Comparison of ENCODE assay signal across 31 cellular contexts in genomic region chr20:36760647-36761046, GRCh38. TPM values are rescaled to one million over a fixed set of nuclear protein-coding genes. Genes with fewer than 3 reads are reported as not detected.
DNase-seq lines count a peak whose midpoint lies in the region; ATAC-seq and TF ChIP-seq lines count a peak whose summit lies in the region.
"Had no signal": no experiment of that assay in that cellular context is flagged by ENCODE, and none has a peak within 500 bp of the region (broad histone marks: within the 10 kb centered on the region; RNA-seq: fewer than 3 reads in every experiment).

No MANE protein-coding gene starts in this region.

- TF ChIP-seq CTCF in CD14-positive monocyte (IDR thresholded peaks at IDR 0.05), result no peak
- no peak for TF ChIP-seq CTCF in neutrophil (IDR thresholded peaks at IDR 0.05)

- H3K4me1 ChIP-seq in neutrophil (ENCODE audit: control insufficient read depth in 1 of 2, insufficient read depth in 1 of 2, low read depth in 1 of 2, low read length in 1 of 2), result peaks cover 24 to 27% of the 10 kb centered on the region in 2 experiments

- intact Hi-C loops in CD14-positive monocyte (cut with micrococcal nuclease), result no loop called here
- intact Hi-C loops in activated T-helper 1 cell treated with anti-CD3 and anti-CD28 coated beads, Interleukin-12 subunit alpha, Interleukin-12 subunit beta, Interleukin-2, Interleukin-4 antibody, amounts not matched to agents 30 ng/mL and 10 ng/mL and 1 ng/mL, durations not matched to agents 14 hours and 24 hours and 36 hours (cut with micrococcal nuclease), result no loop called here

- H3K4me1 Mint-ChIP-seq in activated CD8-positive, alpha-beta memory T cell treated with anti-CD3 and anti-CD28 coated beads, Interleukin-2, amount 10 ng/mL, durations not matched to agents 7 days and 5 days, result peaks cover 13% of the 10 kb centered on the region
- H3K4me1 Mint-ChIP-seq in CD14-positive monocyte, result peaks cover 34% of the 10 kb centered on the region
- peaks cover 6% of the 10 kb centered on the region for H3K4me1 Mint-ChIP-seq in activated T-helper 1 cell treated with anti-CD3 and anti-CD28 coated beads, Interleukin-12 subunit alpha, Interleukin-12 subunit beta, Interleukin-2, Interleukin-4 antibody, amounts not matched to agents 30 ng/mL and 10 ng/mL and 1 ng/mL, durations not matched to agents 14 hours and 24 hours and 36 hours (ENCODE audit: low read depth)

- DNase-seq in activated CD8-positive, alpha-beta memory T cell treated with anti-CD3 and anti-CD28 coated beads, Interleukin-2, amount 10 ng/mL, durations not matched to agents 7 days and 5 days, result no peak
- DNase-seq in activated CD8-positive, alpha-beta memory T cell treated with anti-CD3 and anti-CD28 coated beads, Interleukin-2, amount 50 U/mL, for 4 hours, result no peak
- no peak for DNase-seq in CD14-positive monocyte (ENCODE audit: low spot score)
- no peak for DNase-seq in activated T-helper 1 cell treated with anti-CD3 and anti-CD28 coated beads, Interleukin-12 subunit alpha, Interleukin-12 subunit beta, Interleukin-2, Interleukin-4 antibody, amounts not matched to agents 30 ng/mL and 10 ng/mL and 1 ng/mL, durations not matched to agents 14 hours and 24 hours and 36 hours (ENCODE audit: low spot score)
- no peak for DNase-seq in NCI-H2171 (lab: John Stamatoyannopoulos, UW)
- DNase-seq: activated CD4-positive, alpha-beta T cell treated with anti-CD3 and anti-CD28 coated beads, Interleukin-2, amount 10 ng/mL, durations not matched to agents 7 days and 5 days; activated CD8-positive, alpha-beta memory T cell treated with anti-CD3 and anti-CD28 coated beads, Interleukin-2, amount 50 U/mL, for 48 hours; activated naive CD8-positive, alpha-beta T cell treated with anti-CD3 and anti-CD28 coated beads for 36 hours; C1 segment of cervical spinal cord; DMS79; effector CD8-positive, alpha-beta T cell; GDM1; immature natural killer cell; left colon; mammary epithelial cell; MV-4-11; NCI-H1436 treated with DMSO at 0.1 percent for 48 hours; NCI-H2107; ovary; Right ventricle myocardium superior; stimulated activated naive CD4-positive, alpha-beta T cell treated with Interleukin-2 at 50 U/mL for 16 hours; T-helper 9 cell had no signal

- H3K36me3 ChIP-seq in neutrophil, result no peaks in the 10 kb centered on the region
- H3K36me3 ChIP-seq: ovary had no signal

- H3K27me3 ChIP-seq in neutrophil, result no peaks in the 10 kb centered on the region
- H3K27me3 ChIP-seq: cardiac muscle cell, ovary, suprapubic skin had no signal

- no peaks in the 10 kb centered on the region for H3K27me3 Mint-ChIP-seq in activated CD8-positive, alpha-beta memory T cell treated with anti-CD3 and anti-CD28 coated beads, Interleukin-2, amount 10 ng/mL, durations not matched to agents 7 days and 5 days
- H3K27me3 Mint-ChIP-seq in CD14-positive monocyte (ENCODE audit: low read depth in 3 of 3), result peaks cover 0 to 1% (median 0%) of the 10 kb centered on the region in 3 donors
- no peaks in the 10 kb centered on the region for H3K27me3 Mint-ChIP-seq in activated T-helper 1 cell treated with anti-CD3 and anti-CD28 coated beads, Interleukin-12 subunit alpha, Interleukin-12 subunit beta, Interleukin-2, Interleukin-4 antibody, amounts not matched to agents 30 ng/mL and 10 ng/mL and 1 ng/mL, durations not matched to agents 14 hours and 24 hours and 36 hours (ENCODE audit: insufficient read depth)
- H3K27me3 Mint-ChIP-seq: activated CD4-positive, alpha-beta T cell treated with anti-CD3 and anti-CD28 coated beads, Interleukin-2, amount 10 ng/mL, durations not matched to agents 7 days and 5 days; activated naive CD8-positive, alpha-beta T cell treated with anti-CD3 and anti-CD28 coated beads for 36 hours; natural killer cell treated with Interleukin-12 subunit alpha and Interleukin-12 subunit beta and Interleukin-15 and Interleukin-18, amount 100 ng/mL, for 72 hours had no signal

- H3K9me3 Mint-ChIP-seq in activated CD8-positive, alpha-beta memory T cell treated with anti-CD3 and anti-CD28 coated beads, Interleukin-2, amount 10 ng/mL, durations not matched to agents 7 days and 5 days (ENCODE audit: low read depth), result no peaks in the 10 kb centered on the region
- H3K9me3 Mint-ChIP-seq in CD14-positive monocyte, result peaks cover 0 to 3% (median 0%) of the 10 kb centered on the region in 7 donors
- H3K9me3 Mint-ChIP-seq in activated T-helper 1 cell treated with anti-CD3 and anti-CD28 coated beads, Interleukin-12 subunit alpha, Interleukin-12 subunit beta, Interleukin-2, Interleukin-4 antibody, amounts not matched to agents 30 ng/mL and 10 ng/mL and 1 ng/mL, durations not matched to agents 14 hours and 24 hours and 36 hours, result no peaks in the 10 kb centered on the region
- H3K9me3 Mint-ChIP-seq: activated CD4-positive, alpha-beta T cell treated with anti-CD3 and anti-CD28 coated beads, Interleukin-2, amount 10 ng/mL, durations not matched to agents 7 days and 5 days; activated naive CD8-positive, alpha-beta T cell treated with anti-CD3 and anti-CD28 coated beads for 36 hours; activated T-helper 2 cell treated with anti-CD3 and anti-CD28 coated beads, Interferon-gamma antibody, Interleukin-2, Interleukin-4, amounts not matched to agents 10 μg/mL and 5 μg/mL and 100 μg/mL, durations not matched to agents 14 hours and 24 hours and 36 hours; immature natural killer cell; natural killer cell treated with Interleukin-12 subunit alpha and Interleukin-12 subunit beta and Interleukin-15 and Interleukin-18, amount 100 ng/mL, for 72 hours had no signal

- ATAC-seq in activated CD8-positive, alpha-beta memory T cell treated with anti-CD3 and anti-CD28 coated beads, Interleukin-2, amount 10 ng/mL, durations not matched to agents 7 days and 5 days, result no peak
- ATAC-seq in GM18873 (IDR thresholded peaks at IDR 0.05; ENCODE audit: low FRiP score, unreplicated experiment), result no peak
- ATAC-seq: left colon; natural killer cell treated with Interleukin-12 subunit alpha and Interleukin-12 subunit beta and Interleukin-15 and Interleukin-18, amount 100 ng/mL, for 72 hours had no signal

- H3K4me3 Mint-ChIP-seq in activated CD8-positive, alpha-beta memory T cell treated with anti-CD3 and anti-CD28 coated beads, Interleukin-2, amount 10 ng/mL, durations not matched to agents 7 days and 5 days, result no peak overlapping the region
- no peak overlapping the region for H3K4me3 Mint-ChIP-seq in CD14-positive monocyte
- H3K4me3 Mint-ChIP-seq in activated T-helper 1 cell treated with anti-CD3 and anti-CD28 coated beads, Interleukin-12 subunit alpha, Interleukin-12 subunit beta, Interleukin-2, Interleukin-4 antibody, amounts not matched to agents 30 ng/mL and 10 ng/mL and 1 ng/mL, durations not matched to agents 14 hours and 24 hours and 36 hours, result no peak overlapping the region
- H3K4me3 Mint-ChIP-seq: activated CD4-positive, alpha-beta T cell treated with anti-CD3 and anti-CD28 coated beads, Interleukin-2, amount 10 ng/mL, durations not matched to agents 7 days and 5 days; activated naive CD8-positive, alpha-beta T cell treated with anti-CD3 and anti-CD28 coated beads for 36 hours; immature natural killer cell; natural killer cell treated with Interleukin-12 subunit alpha and Interleukin-12 subunit beta and Interleukin-15 and Interleukin-18, amount 100 ng/mL, for 72 hours had no signal

- H3K9me3 ChIP-seq in neutrophil, result no peaks in the 10 kb centered on the region
- H3K9me3 ChIP-seq: ovary, suprapubic skin had no signal

- peaks cover 28% of the 10 kb centered on the region for H3K36me3 Mint-ChIP-seq in activated CD8-positive, alpha-beta memory T cell treated with anti-CD3 and anti-CD28 coated beads, Interleukin-2, amount 10 ng/mL, durations not matched to agents 7 days and 5 days
- H3K36me3 Mint-ChIP-seq in CD14-positive monocyte, result peaks cover 4 to 20% of the 10 kb centered on the region in 2 donors
- H3K36me3 Mint-ChIP-seq in activated T-helper 1 cell treated with anti-CD3 and anti-CD28 coated beads, Interleukin-12 subunit alpha, Interleukin-12 subunit beta, Interleukin-2, Interleukin-4 antibody, amounts not matched to agents 30 ng/mL and 10 ng/mL and 1 ng/mL, durations not matched to agents 14 hours and 24 hours and 36 hours (ENCODE audit: low read depth), result peaks cover 26% of the 10 kb centered on the region

- CTCF ChIA-PET in activated CD8-positive, alpha-beta memory T cell treated with anti-CD3 and anti-CD28 coated beads, Interleukin-2, amount 10 ng/mL, durations not matched to agents 7 days and 5 days (lab: Charles Lee), result interaction anchor here (1.5 kb wide), 1 partner anchor 10 kb away, joined by 3 read pairs; no protein-coding TSS in a partner anchor

- H3K27ac ChIP-seq in neutrophil, result peak overlapping the region; percentile 25
- H3K27ac ChIP-seq: cardiac muscle cell, epithelial cell of prostate, HL-60, ovary, skin epidermis, suprapubic skin had no signal

- H3K27ac Mint-ChIP-seq in activated CD8-positive, alpha-beta memory T cell treated with anti-CD3 and anti-CD28 coated beads, Interleukin-2, amount 10 ng/mL, durations not matched to agents 7 days and 5 days, result peak overlapping the region; percentile 76
- peak overlapping the region; percentile 43 to 74 (median 51) for H3K27ac Mint-ChIP-seq in CD14-positive monocyte
- peak overlapping the region; percentile 70 for H3K27ac Mint-ChIP-seq in activated T-helper 1 cell treated with anti-CD3 and anti-CD28 coated beads, Interleukin-12 subunit alpha, Interleukin-12 subunit beta, Interleukin-2, Interleukin-4 antibody, amounts not matched to agents 30 ng/mL and 10 ng/mL and 1 ng/mL, durations not matched to agents 14 hours and 24 hours and 36 hours
- H3K27ac Mint-ChIP-seq: activated naive CD8-positive, alpha-beta T cell treated with anti-CD3 and anti-CD28 coated beads for 36 hours; activated T-helper 2 cell treated with anti-CD3 and anti-CD28 coated beads, Interferon-gamma antibody, Interleukin-2, Interleukin-4, amounts not matched to agents 10 μg/mL and 5 μg/mL and 100 μg/mL, durations not matched to agents 14 hours and 24 hours and 36 hours had no signal

- no peak overlapping the region for H3K4me3 ChIP-seq in neutrophil (ENCODE audit: low read depth in 1 of 2, low read length in 1 of 2)
- H3K4me3 ChIP-seq: cardiac muscle cell, ovary, skin epidermis, suprapubic skin had no signal

RNA-seq across cellular contexts. Expression of gene DSN1, which starts 12.9 kb away (rescaled TPM):
- 10 to 100 TPM; 36.0 to 42.7 TPM for total RNA-seq in activated CD8-positive, alpha-beta memory T cell treated with anti-CD3 and anti-CD28 coated beads, Interleukin-2, amount 10 ng/mL, durations not matched to agents 7 days and 5 days
- 1 to 10 TPM; 5.1 to 5.2 TPM for polyA plus RNA-seq in CD14-positive monocyte
- total RNA-seq in activated T-helper 1 cell treated with anti-CD3 and anti-CD28 coated beads, Interleukin-12 subunit alpha, Interleukin-12 subunit beta, Interleukin-2, Interleukin-4 antibody, amounts not matched to agents 30 ng/mL and 10 ng/mL and 1 ng/mL, durations not matched to agents 14 hours and 24 hours and 36 hours, result 23.2 and 29.0 TPM in 2 replicates

RNA-seq across cellular contexts. Expression of gene NDRG3, which starts 14.8 kb away (rescaled TPM):
- total RNA-seq in activated CD8-positive, alpha-beta memory T cell treated with anti-CD3 and anti-CD28 coated beads, Interleukin-2, amount 10 ng/mL, durations not matched to agents 7 days and 5 days, result 10 to 100 TPM; 27.8 to 28.8 TPM
- 10 to 100 TPM; 21.7 to 23.2 TPM for polyA plus RNA-seq in CD14-positive monocyte
- 21.3 and 21.9 TPM in 2 replicates for total RNA-seq in activated T-helper 1 cell treated with anti-CD3 and anti-CD28 coated beads, Interleukin-12 subunit alpha, Interleukin-12 subunit beta, Interleukin-2, Interleukin-4 antibody, amounts not matched to agents 30 ng/mL and 10 ng/mL and 1 ng/mL, durations not matched to agents 14 hours and 24 hours and 36 hours
